In genomic region chr1:36589006-36589405, GRCh38 we compare ENCODE assay signal across 19 cellular contexts.
DNase-seq lines count a peak whose midpoint lies in the region; ATAC-seq and TF ChIP-seq lines count a peak whose summit lies in the region.
"Had no signal": no experiment of that assay in that cellular context is flagged by ENCODE, and none has a peak within 500 bp of the region (broad histone marks: within the 10 kb centered on the region; RNA-seq: fewer than 3 reads in every experiment).

No MANE protein-coding gene starts in this region.

- no peak for ATAC-seq in GM21529 (IDR thresholded peaks at IDR 0.05; ENCODE audit: unreplicated experiment)
- ATAC-seq: Panc1, SK-N-SH treated with all-trans-retinoic acid at 6 μM for 48 hours had no signal

- H3K27me3 Mint-ChIP-seq in neural progenitor cell (ENCODE audit: insufficient read depth, low read depth) (peaks cover 16% of the 10 kb centered on the region), type B pancreatic cell (peaks cover 61% of the 10 kb centered on the region)

- H3K27me3 ChIP-seq in NT2/D1 (ENCODE audit: insufficient read depth, insufficient read length) = no peaks in the 10 kb centered on the region
- no peaks in the 10 kb centered on the region for H3K27me3 ChIP-seq in neural progenitor cell

- no peaks in the 10 kb centered on the region for H4K20me1 ChIP-seq in neural progenitor cell (ENCODE audit: low read depth)

- peak overlapping the region; percentile 5 for H3K9ac ChIP-seq in NT2/D1 (ENCODE audit: insufficient read length, low read depth)
- no peak overlapping the region for H3K9ac ChIP-seq in neural progenitor cell

- peaks cover 33% of the 10 kb centered on the region for H3K4me1 ChIP-seq in NT2/D1 (ENCODE audit: insufficient read depth, insufficient read length)
- peaks cover 70% of the 10 kb centered on the region for H3K4me1 ChIP-seq in neural progenitor cell

- H3K79me2 ChIP-seq in neural progenitor cell (ENCODE audit: low read depth) = no peaks in the 10 kb centered on the region

- H3K4me2 ChIP-seq in neural progenitor cell = peak overlapping the region; percentile 42

- H3K9me3 ChIP-seq in NT2/D1 (ENCODE audit: insufficient read depth, low read length) = no peaks in the 10 kb centered on the region
- H3K9me3 ChIP-seq in neural progenitor cell (ENCODE audit: low read depth) = no peaks in the 10 kb centered on the region

- DNase-seq in NCI-H524 (lab: John Stamatoyannopoulos, UW) (peak; percentile 44 to 77), NCI-H524 treated with DMSO at 0.1 percent for 48 hours (lab: John Stamatoyannopoulos, UW) (no peak), NCI-H1436 (lab: John Stamatoyannopoulos, UW) (peak; percentile 46), NT2/D1 (ENCODE audit: low read depth, low spot score) (no peak), neural progenitor cell (ENCODE audit: low spot score) (no peak), type B pancreatic cell (ENCODE audit: extremely low spot score, unreplicated experiment) (no peak), NCI-H526 treated with DMSO at 0.1 percent for 48 hours (lab: John Stamatoyannopoulos, UW) (no peak)
- DNase-seq: 8988T; Calu3; CD8-positive, alpha-beta memory T cell; DMS53; GOT3; Karpas-422; NCI-H1930; NK-92 treated with Interleukin-12 subunit alpha and Interleukin-12 subunit beta, amount 100 ng/mL, for 24 hours had no signal

- no peak overlapping the region for H3K4me3 Mint-ChIP-seq in neural progenitor cell
- no peak overlapping the region for H3K4me3 Mint-ChIP-seq in type B pancreatic cell

- H3F3A ChIP-seq in neural progenitor cell (ENCODE audit: low read depth) = peaks cover 16% of the 10 kb centered on the region

- peaks cover 51% of the 10 kb centered on the region for H3K4me1 Mint-ChIP-seq in neural progenitor cell
- H3K4me1 Mint-ChIP-seq in type B pancreatic cell (ENCODE audit: unreplicated experiment) = peaks cover 55% of the 10 kb centered on the region

- H3K4me3 ChIP-seq in NT2/D1 (ENCODE audit: insufficient read length, low read depth) (no peak overlapping the region), neural progenitor cell (no peak overlapping the region)

- H3K36me3 ChIP-seq in NT2/D1 (ENCODE audit: insufficient read depth, insufficient read length, low read length) = no peaks in the 10 kb centered on the region
- H3K36me3 ChIP-seq in neural progenitor cell = no peaks in the 10 kb centered on the region

- no peak overlapping the region for H2AFZ ChIP-seq in neural progenitor cell (replicated peaks)

- TF ChIP-seq CTCF in neural progenitor cell (IDR thresholded peaks at IDR 0.05) = no peak
- TF ChIP-seq CTCF in type B pancreatic cell (conservative IDR thresholded peaks at IDR 0.05) = no peak

- H3K9me3 Mint-ChIP-seq in neural progenitor cell (no peaks in the 10 kb centered on the region), type B pancreatic cell (no peaks in the 10 kb centered on the region)
- H3K9me3 Mint-ChIP-seq: CD8-positive, alpha-beta memory T cell had no signal

- no peak overlapping the region for H3K27ac ChIP-seq in neural progenitor cell
- H3K27ac ChIP-seq: C4-2B had no signal

- H3K27ac Mint-ChIP-seq in neural progenitor cell = no peak overlapping the region
- H3K27ac Mint-ChIP-seq in type B pancreatic cell = no peak overlapping the region
- H3K27ac Mint-ChIP-seq: CD8-positive, alpha-beta memory T cell had no signal

- H3K36me3 Mint-ChIP-seq in neural progenitor cell = no peaks in the 10 kb centered on the region
- H3K36me3 Mint-ChIP-seq in type B pancreatic cell = no peaks in the 10 kb centered on the region
- H3K36me3 Mint-ChIP-seq: CD8-positive, alpha-beta memory T cell had no signal

Comparison
In these comparisons a context has a peak if more than half of its experiments do, and no peak if none do; other contexts are left out.
1. DNase-seq: peak in NCI-H524 (2 of 2) and NCI-H1436 (single experiment); none in NCI-H524 treated with DMSO at 0.1 percent for 48 hours (single experiment), NT2/D1 (single experiment), neural progenitor cell (single experiment), type B pancreatic cell (single experiment) and NCI-H526 treated with DMSO at 0.1 percent for 48 hours (single experiment).